ENCODE assay signal across 8 cellular contexts in the genomic region with DNA sequence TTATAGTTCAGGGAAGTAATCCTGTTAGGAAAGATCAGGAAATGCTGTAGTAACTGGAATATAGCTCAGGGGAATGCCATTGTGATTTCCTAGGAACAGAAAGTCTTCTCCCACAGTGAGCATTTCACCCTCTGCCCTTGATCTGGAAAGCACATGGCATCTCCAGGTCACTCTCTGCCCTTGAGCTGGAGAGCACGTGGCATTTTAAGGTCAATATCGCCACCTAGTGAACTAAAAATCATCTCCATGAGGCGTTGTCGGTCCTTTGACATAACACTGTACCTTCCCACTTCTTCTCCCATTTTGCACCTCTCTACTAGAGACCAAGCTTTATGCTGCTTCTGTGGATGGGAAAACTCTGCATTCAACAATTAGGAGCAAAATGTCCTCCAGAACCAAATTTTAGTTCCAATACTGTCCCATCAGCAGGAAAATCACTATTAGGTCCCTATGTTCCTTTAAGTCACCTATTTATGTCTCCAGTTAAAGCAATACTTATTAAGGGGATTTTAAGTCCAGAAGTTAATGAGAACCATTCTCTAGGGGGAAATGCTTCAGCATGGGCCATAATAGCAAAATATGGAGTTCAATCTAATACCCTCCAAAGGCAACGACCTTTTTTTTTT. TPM values are rescaled to one million over a fixed set of nuclear protein-coding genes. Genes with fewer than 3 reads are reported as not detected.
DNase-seq lines count a peak whose midpoint lies in the region; ATAC-seq and TF ChIP-seq lines count a peak whose summit lies in the region.

No MANE protein-coding gene starts in this region.

- H3K36me3 Mint-ChIP-seq in activated T-cell treated with anti-CD3 and anti-CD28 coated beads, Interleukin-2, amount 50 U/mL, for 24 hours (ENCODE audit: low read depth): no peaks in the 10 kb centered on the region

- H3K4me3 Mint-ChIP-seq in activated T-cell treated with anti-CD3 and anti-CD28 coated beads, Interleukin-2, amount 50 U/mL, for 24 hours: no peak overlapping the region

- H3K27me3 Mint-ChIP-seq in activated T-cell treated with anti-CD3 and anti-CD28 coated beads, Interleukin-2, amount 50 U/mL, for 24 hours: no peaks in the 10 kb centered on the region

- ATAC-seq in GM21515 (IDR thresholded peaks at IDR 0.05; ENCODE audit: unreplicated experiment) (peak; percentile 79), GM19395 (IDR thresholded peaks at IDR 0.05; ENCODE audit: unreplicated experiment) (no peak)

- H3K4me3 ChIP-seq in Jurkat, Clone E6-1 (ENCODE audit: low read length): no peak overlapping the region
- no peak overlapping the region for H3K4me3 ChIP-seq in foreskin fibroblast (ENCODE audit: low read depth in 1 of 2, low read length in 2 of 2)

- H3K9me3 Mint-ChIP-seq in activated T-cell treated with anti-CD3 and anti-CD28 coated beads, Interleukin-2, amount 50 U/mL, for 24 hours: no peaks in the 10 kb centered on the region

- peak; percentile 4 for DNase-seq in DMS79 (lab: John Stamatoyannopoulos, UW)
- DNase-seq in Jurkat, Clone E6-1 (ENCODE audit: low read depth, low spot score): peak; percentile 75
- DNase-seq in NK-92 (lab: John Stamatoyannopoulos, UW; ENCODE audit: unreplicated experiment): peak; percentile 5
- DNase-seq in activated T-cell treated with anti-CD3 and anti-CD28 coated beads, Interleukin-2, amount 50 U/mL, for 24 hours: no peak
- DNase-seq in foreskin fibroblast: peak; percentile 86 to 93
- peak; percentile 40 for DNase-seq in non-pigmented ciliary epithelial cell (ENCODE audit: low read depth)

- peak; percentile 51 for TF ChIP-seq CTCF in foreskin fibroblast (IDR thresholded peaks at IDR 0.05; ENCODE audit: low read depth, low read length)

- peaks cover 9% of the 10 kb centered on the region for H3K4me1 Mint-ChIP-seq in activated T-cell treated with anti-CD3 and anti-CD28 coated beads, Interleukin-2, amount 50 U/mL, for 24 hours (ENCODE audit: low read depth)

- peak overlapping the region; percentile 7 for H3K27ac Mint-ChIP-seq in activated T-cell treated with anti-CD3 and anti-CD28 coated beads, Interleukin-2, amount 50 U/mL, for 24 hours

RNA-seq across cellular contexts. Expression of a gene that starts 54.7 kb away (rescaled TPM):
- polyA plus RNA-seq in Jurkat, Clone E6-1 (2012; ENCODE audit: insufficient read depth, insufficient read length): 8.1 TPM
